ENCODE assay signal across 29 cellular contexts in the genomic region with DNA sequence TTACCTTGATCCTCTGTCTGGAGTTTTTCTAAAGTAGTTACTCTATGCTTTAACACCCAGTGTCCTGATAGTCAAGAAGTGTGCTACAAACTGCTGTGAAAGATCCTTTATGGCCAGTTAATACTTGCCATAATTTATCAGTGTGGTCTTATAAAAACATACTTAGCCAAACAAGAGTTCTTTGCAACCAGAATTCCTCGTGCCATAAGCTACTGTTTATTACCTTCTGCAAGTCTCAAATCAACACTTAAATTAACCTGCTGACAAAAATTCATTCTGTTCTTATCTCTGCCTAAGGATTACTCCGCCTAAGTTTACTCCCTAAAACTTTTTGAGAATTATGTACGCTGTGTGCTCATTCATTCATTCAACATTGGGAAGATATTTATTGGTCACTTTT. TPM values are rescaled to one million over a fixed set of nuclear protein-coding genes. Genes with fewer than 3 reads are reported as not detected.
"Had no signal": no experiment of that assay in that cellular context is flagged by ENCODE, and none has a peak within 500 bp of the region (broad histone marks: within the 10 kb centered on the region; RNA-seq: fewer than 3 reads in every experiment).

No MANE protein-coding gene starts in this region.

- H3K4me1 Mint-ChIP-seq: immature natural killer cell; mesothelial cell of epicardium; naive thymus-derived CD4-positive, alpha-beta T cell; stimulated activated effector memory CD8-positive, alpha-beta T cell treated with anti-CD3 and anti-CD28 coated beads, Interleukin-12 subunit alpha, Interleukin-12 subunit beta, amount 100 ng/mL, for 72 hours had no signal

- H3K27me3 Mint-ChIP-seq: naive thymus-derived CD4-positive, alpha-beta T cell; natural killer cell treated with Interleukin-12 subunit alpha and Interleukin-12 subunit beta and Interleukin-15 and Interleukin-18, amount 100 ng/mL, for 72 hours; progenitor cell of endocrine pancreas; stimulated activated naive CD8-positive, alpha-beta T cell treated with anti-CD3 and anti-CD28 coated beads, Interleukin-15, Interleukin-2, amounts not matched to agents 100 ng/mL and 50 ng/mL, for 24 hours; type B pancreatic cell had no signal

- H3K4me3 Mint-ChIP-seq: immature natural killer cell; mesothelial cell of epicardium; naive thymus-derived CD4-positive, alpha-beta T cell; natural killer cell treated with Interleukin-12 subunit alpha and Interleukin-12 subunit beta and Interleukin-15 and Interleukin-18, amount 100 ng/mL, for 72 hours; stimulated activated effector memory CD8-positive, alpha-beta T cell treated with anti-CD3 and anti-CD28 coated beads, Interleukin-12 subunit alpha, Interleukin-12 subunit beta, amount 100 ng/mL, for 72 hours; stimulated activated naive CD8-positive, alpha-beta T cell treated with anti-CD3 and anti-CD28 coated beads, Interleukin-15, Interleukin-2, amounts not matched to agents 100 ng/mL and 50 ng/mL, for 24 hours; type B pancreatic cell had no signal

- H3K4me3 ChIP-seq: left ventricle myocardium inferior, lung, ovary, right atrium auricular region, skin epidermis, spleen, suprapubic skin, thoracic aorta, tibial artery, uterus had no signal

- H3K27ac Mint-ChIP-seq: immature natural killer cell; mesothelial cell of epicardium; naive thymus-derived CD4-positive, alpha-beta T cell; natural killer cell treated with Interleukin-12 subunit alpha and Interleukin-12 subunit beta and Interleukin-15 and Interleukin-18, amount 100 ng/mL, for 72 hours; progenitor cell of endocrine pancreas; stimulated activated effector memory CD8-positive, alpha-beta T cell treated with anti-CD3 and anti-CD28 coated beads, Interleukin-12 subunit alpha, Interleukin-12 subunit beta, amount 100 ng/mL, for 72 hours; stimulated activated naive CD8-positive, alpha-beta T cell treated with anti-CD3 and anti-CD28 coated beads, Interleukin-15, Interleukin-2, amounts not matched to agents 100 ng/mL and 50 ng/mL, for 24 hours; type B pancreatic cell had no signal

- ATAC-seq: naive thymus-derived CD4-positive, alpha-beta T cell; natural killer cell treated with Interleukin-12 subunit alpha and Interleukin-12 subunit beta and Interleukin-15 and Interleukin-18, amount 100 ng/mL, for 72 hours; sciatic nerve; stimulated activated effector memory CD8-positive, alpha-beta T cell treated with anti-CD3 and anti-CD28 coated beads, Interleukin-12 subunit alpha, Interleukin-12 subunit beta, amount 100 ng/mL, for 72 hours had no signal

- DNase-seq: hypothalamus; immature natural killer cell; kidney; left ventricle myocardium inferior; mesendoderm; naive thymus-derived CD4-positive, alpha-beta T cell; ovary; spleen; stimulated activated CD4-positive, alpha-beta T cell treated with anti-CD3 and anti-CD28 coated beads, Interleukin-4, amount 100 ng/mL, for 24 hours; stimulated activated naive CD4-positive, alpha-beta T cell; tibial artery; uterus had no signal

- H3K36me3 ChIP-seq: left ventricle myocardium inferior, ovary, right atrium auricular region, spleen, suprapubic skin, thoracic aorta, uterus had no signal

- H3K4me1 ChIP-seq: left ventricle myocardium inferior, right atrium auricular region, spleen, suprapubic skin, tibial artery, uterus had no signal

- H3K9me3 ChIP-seq: uterus had no signal

- H3K27ac ChIP-seq: left ventricle myocardium inferior, ovary, right atrium auricular region, skin epidermis, spleen, suprapubic skin, thoracic aorta, tibial artery, uterus had no signal

- H3K27me3 ChIP-seq: ovary, right atrium auricular region, spleen, suprapubic skin, tibial artery, uterus had no signal

- H3K36me3 Mint-ChIP-seq: stimulated activated effector memory CD8-positive, alpha-beta T cell treated with anti-CD3 and anti-CD28 coated beads, Interleukin-12 subunit alpha, Interleukin-12 subunit beta, amount 100 ng/mL, for 72 hours; type B pancreatic cell had no signal

RNA-seq across cellular contexts. Expression of a gene that starts 27.6 kb away (rescaled TPM):
- total RNA-seq: kidney; mononuclear cell; myocyte; natural killer cell treated with Interleukin-12 subunit alpha and Interleukin-12 subunit beta and Interleukin-15 and Interleukin-18, amount 100 ng/mL, for 72 hours; omental fat pad; thoracic aorta; ureter had no signal
- polyA plus RNA-seq: neural cell had no signal
